ENCODE assay signal across 8 cellular contexts in genomic region chr12:32273712-32274111, GRCh38.
A peak's percentile ranks its signal among the peaks of the same experiment; 100 is the strongest.
DNase-seq lines count a peak whose midpoint lies in the region; ATAC-seq and TF ChIP-seq lines count a peak whose summit lies in the region.

No MANE protein-coding gene starts in this region.

- no peak overlapping the region for H3K27ac Mint-ChIP-seq in osteocyte (ENCODE audit: unreplicated experiment)

- peak; percentile 42 for DNase-seq in RPMI8226
- DNase-seq in effector CD4-positive, alpha-beta T cell: peak; percentile 2
- DNase-seq in stimulated activated naive CD8-positive, alpha-beta T cell treated with anti-CD3 and anti-CD28 coated beads, Interleukin-15, Interleukin-2, amounts not matched to agents 100 U/mL and 50 U/mL, for 24 hours: peak; percentile 59
- DNase-seq in NOMO-1 treated with DMSO at 0.1 percent for 48 hours (lab: John Stamatoyannopoulos, UW; ENCODE audit: unreplicated experiment): no peak
- DNase-seq in osteocyte (ENCODE audit: extremely low spot score, unreplicated experiment): no peak
- no peak for DNase-seq in omental fat pad (ENCODE audit: low spot score)

- no peaks in the 10 kb centered on the region for H3K27me3 Mint-ChIP-seq in osteocyte (ENCODE audit: unreplicated experiment)

- peak; percentile 94 for ATAC-seq in GM18867 (IDR thresholded peaks at IDR 0.05; ENCODE audit: unreplicated experiment)
- ATAC-seq in HG02623 (IDR thresholded peaks at IDR 0.05; ENCODE audit: unreplicated experiment): peak; percentile 91
- ATAC-seq in stimulated activated naive CD8-positive, alpha-beta T cell treated with anti-CD3 and anti-CD28 coated beads, Interleukin-15, Interleukin-2, amounts not matched to agents 100 U/mL and 50 U/mL, for 24 hours: peak; percentile 91
- no peak for ATAC-seq in omental fat pad (ENCODE audit: low FRiP score)

- TF ChIP-seq CTCF in osteocyte (IDR thresholded peaks at IDR 0.05): no peak
- TF ChIP-seq CTCF in omental fat pad (IDR thresholded peaks at IDR 0.05): no peak

- H3K9me3 Mint-ChIP-seq in osteocyte (ENCODE audit: unreplicated experiment): no peaks in the 10 kb centered on the region

- peaks cover 30% of the 10 kb centered on the region for H3K4me1 Mint-ChIP-seq in osteocyte (ENCODE audit: unreplicated experiment)

- H3K36me3 Mint-ChIP-seq in osteocyte (ENCODE audit: unreplicated experiment): no peaks in the 10 kb centered on the region

- no peak overlapping the region for H3K4me3 Mint-ChIP-seq in osteocyte (ENCODE audit: unreplicated experiment)

Comparison
In these comparisons a context has a peak if more than half of its experiments do, and no peak if none do; other contexts are left out.
1. DNase-seq: peak in RPMI8226 (single experiment), effector CD4-positive, alpha-beta T cell (single experiment) and stimulated activated naive CD8-positive, alpha-beta T cell treated with anti-CD3 and anti-CD28 coated beads, Interleukin-15, Interleukin-2, amounts not matched to agents 100 U/mL and 50 U/mL, for 24 hours (single experiment); none in NOMO-1 treated with DMSO at 0.1 percent for 48 hours (single experiment), osteocyte (single experiment) and omental fat pad (single experiment).